14 cellular contexts compared by ENCODE assay signal in genomic region chr5:93164690-93165089, GRCh38.
DNase-seq lines count a peak whose midpoint lies in the region; ATAC-seq, FAIRE-seq and TF ChIP-seq lines count a peak whose summit lies in the region.
"Had no signal": no experiment of that assay in that cellular context is flagged by ENCODE, and none has a peak within 500 bp of the region (broad histone marks: within the 10 kb centered on the region; RNA-seq: fewer than 3 reads in every experiment).

No MANE protein-coding gene starts in this region.

- DNase-seq in Right ventricle myocardium superior = no peak
- no peak for DNase-seq in right cardiac atrium
- peak; percentile 50 for DNase-seq in glomerular visceral epithelial cell (ENCODE audit: extremely low spot score)
- peak; percentile 44 for DNase-seq in urothelium cell line (ENCODE audit: low spot score)
- DNase-seq in UCSD-AML1 (lab: John Stamatoyannopoulos, UW; ENCODE audit: unreplicated experiment) = no peak
- DNase-seq in iPS-NIHi7 (ENCODE audit: extremely low spot score) = no peak
- DNase-seq: activated B cell treated with CpG ODN at 0.5 μM for 24 hours; activated effector memory CD4-positive, alpha-beta T cell treated with anti-CD3 and anti-CD28 coated beads, Interleukin-2, amount 50 U/mL, for 16 hours; AML-193; effector memory CD8-positive, alpha-beta T cell had no signal

- no peak for FAIRE-seq in urothelium cell line (lab: Jason Lieb, UNC)

- peak; percentile 53 for ATAC-seq in Right ventricle myocardium superior (ENCODE audit: poor library complexity)
- no peak for ATAC-seq in right cardiac atrium
- ATAC-seq in SK-N-SH treated with all-trans-retinoic acid at 6 μM for 48 hours = peak; percentile 46
- ATAC-seq in HG02840 (IDR thresholded peaks at IDR 0.05; ENCODE audit: low FRiP score, unreplicated experiment) = no peak
- ATAC-seq: effector memory CD8-positive, alpha-beta T cell had no signal

- H3K27me3 ChIP-seq in right cardiac atrium (ENCODE audit: control insufficient read depth, insufficient read depth) = no peaks in the 10 kb centered on the region
- H3K27me3 ChIP-seq: ovary, vagina had no signal

- no peak overlapping the region for H3K27ac ChIP-seq in right cardiac atrium (ENCODE audit: low read length)
- H3K27ac ChIP-seq: ovary, vagina had no signal

- intact Hi-C loops in Right ventricle myocardium superior (cut with DNase I) = no loop called here
- intact Hi-C loops in right cardiac atrium (cut with DNase I) = no loop called here

- H3K4me3 ChIP-seq in right cardiac atrium (ENCODE audit: low read length) = no peak overlapping the region
- H3K4me3 ChIP-seq: ovary, vagina had no signal

- H3K4me1 ChIP-seq in right cardiac atrium (ENCODE audit: control insufficient read depth, insufficient read depth, low read length) = peaks cover 3% of the 10 kb centered on the region

- no peaks in the 10 kb centered on the region for H3K9me3 ChIP-seq in right cardiac atrium (ENCODE audit: control insufficient read depth, low read length)
- H3K9me3 ChIP-seq: ovary, vagina had no signal

- 56% methylated on average over 2 of the region's 2 CpGs for WGBS in right cardiac atrium

TF ChIP-seq in SK-N-SH treated with all-trans-retinoic acid at 6 μM for 48 hours, 23 proteins besides CTCF, POLR2A, EP300 and RAD21:
- no peak for TF ChIP-seq POU6F1 (CRISPR knock-in tag; IDR thresholded peaks at IDR 0.05; ENCODE audit: borderline replicate concordance, low read depth)
- TF ChIP-seq GLIS3 (CRISPR knock-in tag; IDR thresholded peaks at IDR 0.05) = no peak
- TF ChIP-seq OSR1 (CRISPR knock-in tag; IDR thresholded peaks at IDR 0.05) = no peak
- peak; percentile 54 for TF ChIP-seq ISL1 (CRISPR knock-in tag; IDR thresholded peaks at IDR 0.05)
- no peak for TF ChIP-seq PATZ1 (CRISPR knock-in tag; IDR thresholded peaks at IDR 0.05; ENCODE audit: borderline replicate concordance)
- peak; percentile 44; the same call in 1 of the 2 replicates for TF ChIP-seq ZC3H10 (CRISPR knock-in tag; IDR thresholded peaks at IDR 0.05)
- TF ChIP-seq TSHZ2 (CRISPR knock-in tag; IDR thresholded peaks at IDR 0.05) = no peak
- TF ChIP-seq TCF4 (CRISPR knock-in tag; IDR thresholded peaks at IDR 0.05; ENCODE audit: borderline replicate concordance) = no peak

Comparison
In these comparisons a context has a peak if more than half of its experiments do, and no peak if none do; other contexts are left out.
1. ATAC-seq: peak in Right ventricle myocardium superior (single experiment) and SK-N-SH treated with all-trans-retinoic acid at 6 μM for 48 hours (single experiment); none in right cardiac atrium (0 of 2) and HG02840 (single experiment).
2. DNase-seq: peak in glomerular visceral epithelial cell (single experiment) and urothelium cell line (single experiment); none in Right ventricle myocardium superior (single experiment), right cardiac atrium (0 of 3), UCSD-AML1 (single experiment) and iPS-NIHi7 (single experiment).